Comparison of ENCODE assay signal across 1 cellular context in genomic region chr13:101846701-101847100, GRCh38.
TF ChIP-seq lines count a peak whose summit lies in the region.

No MANE protein-coding gene starts in this region.

TF ChIP-seq in GM23338, 12 proteins besides CTCF, POLR2A, EP300 and RAD21 (continued from another document):
- TF ChIP-seq ZNF462 (CRISPR knock-in tag; IDR thresholded peaks at IDR 0.05) (no peak), NANOG (IDR thresholded peaks at IDR 0.05; ENCODE audit: borderline replicate concordance) (no peak), ZNF331 (CRISPR knock-in tag; IDR thresholded peaks at IDR 0.05; ENCODE audit: low read depth) (no peak), JUNB (IDR thresholded peaks at IDR 0.05; ENCODE audit: unreplicated experiment) (no peak), REST (IDR thresholded peaks at IDR 0.05; ENCODE audit: unreplicated experiment) (no peak), STAT1 (IDR thresholded peaks at IDR 0.05; ENCODE audit: unreplicated experiment) (no peak), EZH2 (IDR thresholded peaks at IDR 0.05; ENCODE audit: low read depth, unreplicated experiment) (no peak), POLR2AphosphoS5 (IDR thresholded peaks at IDR 0.05; ENCODE audit: low read depth) (no peak), CREB1 (CRISPR knock-in tag; IDR thresholded peaks at IDR 0.05; ENCODE audit: low read depth) (no peak)
- TF ChIP-seq, protein P1, sequence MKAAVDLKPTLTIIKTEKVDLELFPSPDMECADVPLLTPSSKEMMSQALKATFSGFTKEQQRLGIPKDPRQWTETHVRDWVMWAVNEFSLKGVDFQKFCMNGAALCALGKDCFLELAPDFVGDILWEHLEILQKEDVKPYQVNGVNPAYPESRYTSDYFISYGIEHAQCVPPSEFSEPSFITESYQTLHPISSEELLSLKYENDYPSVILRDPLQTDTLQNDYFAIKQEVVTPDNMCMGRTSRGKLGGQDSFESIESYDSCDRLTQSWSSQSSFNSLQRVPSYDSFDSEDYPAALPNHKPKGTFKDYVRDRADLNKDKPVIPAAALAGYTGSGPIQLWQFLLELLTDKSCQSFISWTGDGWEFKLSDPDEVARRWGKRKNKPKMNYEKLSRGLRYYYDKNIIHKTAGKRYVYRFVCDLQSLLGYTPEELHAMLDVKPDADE (IDR thresholded peaks at IDR 0.05): no peak
